ENCODE assay signal across 13 cellular contexts in the genomic region with DNA sequence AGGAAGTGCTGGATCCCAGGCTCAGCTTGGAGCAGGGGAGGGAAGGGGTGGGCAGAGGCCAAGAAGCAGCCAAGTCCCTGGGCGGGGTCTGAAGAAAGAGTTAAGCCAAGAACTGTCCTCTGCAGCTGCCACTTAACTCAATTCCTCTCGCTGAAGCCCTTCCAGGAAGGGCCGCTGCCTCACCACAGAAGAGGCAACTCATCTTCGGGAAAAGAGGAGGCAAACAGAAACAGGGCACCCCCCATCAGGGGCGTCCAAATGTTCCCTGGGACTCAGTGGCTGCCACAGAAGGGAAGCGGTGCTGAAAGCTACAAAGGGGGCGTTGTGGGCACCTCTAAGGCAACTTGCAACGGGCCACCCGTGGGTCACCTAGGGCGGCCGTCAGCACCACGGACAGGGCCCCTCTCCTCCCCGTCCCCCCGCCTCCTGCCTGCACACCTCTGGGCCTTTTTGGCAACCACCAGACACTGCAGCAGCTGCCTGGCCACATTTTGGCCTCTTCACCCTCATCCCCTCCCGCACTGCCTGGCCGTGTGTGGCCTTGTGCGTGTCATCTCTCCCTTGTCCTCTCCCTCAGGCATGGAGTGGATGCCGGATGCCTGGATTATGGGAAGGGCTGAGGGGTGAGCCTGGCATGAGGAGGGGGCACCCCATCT. TPM values are rescaled to one million over a fixed set of nuclear protein-coding genes. Genes with fewer than 3 reads are reported as not detected.
DNase-seq lines count a peak whose midpoint lies in the region; ATAC-seq and TF ChIP-seq lines count a peak whose summit lies in the region.
"Had no signal": no experiment of that assay in that cellular context is flagged by ENCODE, and none has a peak within 500 bp of the region (broad histone marks: within the 10 kb centered on the region; RNA-seq: fewer than 3 reads in every experiment).

No MANE protein-coding gene starts in this region.

- POLR2A ChIA-PET in activated CD4-positive, alpha-beta memory T cell treated with anti-CD3 and anti-CD28 coated beads, Interleukin-2, amount 10 ng/mL, durations not matched to agents 7 days and 5 days (lab: Charles Lee) = no interaction called here

- no peaks in the 10 kb centered on the region for H3K36me3 ChIP-seq in GM23338 (ENCODE audit: insufficient read depth)
- H3K36me3 ChIP-seq in gastroesophageal sphincter = no peaks in the 10 kb centered on the region
- H3K36me3 ChIP-seq: Peyer's patch had no signal

- peaks cover 19% of the 10 kb centered on the region for H3K27me3 Mint-ChIP-seq in GM23338 (ENCODE audit: insufficient read depth, low read depth, poor library complexity)
- H3K27me3 Mint-ChIP-seq in activated CD4-positive, alpha-beta memory T cell treated with anti-CD3 and anti-CD28 coated beads, Interleukin-2, amount 10 ng/mL, durations not matched to agents 7 days and 5 days = peaks cover 48% of the 10 kb centered on the region
- peaks cover 45% of the 10 kb centered on the region for H3K27me3 Mint-ChIP-seq in memory B cell
- peaks cover 38% of the 10 kb centered on the region for H3K27me3 Mint-ChIP-seq in osteocyte (ENCODE audit: unreplicated experiment)

- H3K4me2 ChIP-seq in GM23338 = peak overlapping the region; percentile 95; the same call in 1 of the 2 replicates
- H3K4me2 ChIP-seq: smooth muscle cell had no signal

- H2AFZ ChIP-seq in GM23338 = no peak overlapping the region

- no peak overlapping the region; the same call in 2 of the 3 replicates for H3K4me3 Mint-ChIP-seq in GM23338
- H3K4me3 Mint-ChIP-seq in activated CD4-positive, alpha-beta memory T cell treated with anti-CD3 and anti-CD28 coated beads, Interleukin-2, amount 10 ng/mL, durations not matched to agents 7 days and 5 days = no peak overlapping the region
- no peak overlapping the region for H3K4me3 Mint-ChIP-seq in memory B cell
- no peak overlapping the region for H3K4me3 Mint-ChIP-seq in osteocyte (ENCODE audit: unreplicated experiment)

- H3K9me3 Mint-ChIP-seq in GM23338 (no peaks in the 10 kb centered on the region), memory B cell (no peaks in the 10 kb centered on the region), osteocyte (ENCODE audit: unreplicated experiment) (no peaks in the 10 kb centered on the region)
- H3K9me3 Mint-ChIP-seq in activated CD4-positive, alpha-beta memory T cell treated with anti-CD3 and anti-CD28 coated beads, Interleukin-2, amount 10 ng/mL, durations not matched to agents 7 days and 5 days = no peaks in the 10 kb centered on the region

- no peaks in the 10 kb centered on the region for H3K79me2 ChIP-seq in GM23338 (replicated peaks; ENCODE audit: insufficient read depth)

- no peaks in the 10 kb centered on the region; the same call in 1 of the 2 replicates for H4K20me1 ChIP-seq in GM23338 (replicated peaks; ENCODE audit: insufficient read depth)

- no peak overlapping the region for H3K27ac Mint-ChIP-seq in GM23338
- H3K27ac Mint-ChIP-seq in activated CD4-positive, alpha-beta memory T cell treated with anti-CD3 and anti-CD28 coated beads, Interleukin-2, amount 10 ng/mL, durations not matched to agents 7 days and 5 days = no peak overlapping the region
- no peak overlapping the region for H3K27ac Mint-ChIP-seq in memory B cell
- no peak overlapping the region for H3K27ac Mint-ChIP-seq in osteocyte (ENCODE audit: unreplicated experiment)

- TF ChIP-seq EP300 in gastroesophageal sphincter (IDR thresholded peaks at IDR 0.05) = no peak

- peak; percentile 56 for ATAC-seq in GM23338
- peak; percentile 39 for ATAC-seq in memory B cell (ENCODE audit: low read depth)
- ATAC-seq in gastroesophageal sphincter = no peak

- no peak for TF ChIP-seq POLR2A in gastroesophageal sphincter (IDR thresholded peaks at IDR 0.05)

- no peaks in the 10 kb centered on the region for H3K27me3 ChIP-seq in GM23338 (ENCODE audit: insufficient read depth)
- peaks cover 95% of the 10 kb centered on the region for H3K27me3 ChIP-seq in gastroesophageal sphincter

- H3K4me3 ChIP-seq in GM23338 (peak overlapping the region; percentile 30; the same call in 1 of the 2 replicates), gastroesophageal sphincter (no peak overlapping the region)
- H3K4me3 ChIP-seq: Peyer's patch, smooth muscle cell had no signal

- WGBS in gastroesophageal sphincter (ENCODE audit: low coverage in 1 of 2), 2 donors = 7 to 32% methylated on average over 4 to 10 of the region's 18 CpGs

- 0 out of 2 replicates have a peak, but pooled peaks cover 3% of the 10 kb centered on the region for H3F3A ChIP-seq in GM23338 (replicated peaks; ENCODE audit: low read depth)

- TF ChIP-seq CTCF in GM23338 (conservative IDR thresholded peaks at IDR 0.05; ENCODE audit: low read depth in 2 of 2) = 0 out of 4 replicates have a peak, but pooled peaks of 1 of the 2 experiments have one; percentile 8
- TF ChIP-seq CTCF in gastroesophageal sphincter (IDR thresholded peaks at IDR 0.05) = no peak
- no peak for TF ChIP-seq CTCF in osteocyte (IDR thresholded peaks at IDR 0.05)

- CTCF ChIA-PET in activated CD4-positive, alpha-beta memory T cell treated with anti-CD3 and anti-CD28 coated beads, Interleukin-2, amount 10 ng/mL, durations not matched to agents 7 days and 5 days (lab: Charles Lee) = interaction anchor here (0.5 kb wide), 1 partner anchor 180 kb away, joined by 3 read pairs; no protein-coding TSS in a partner anchor

- H3K9me3 ChIP-seq in gastroesophageal sphincter = no peaks in the 10 kb centered on the region
- H3K9me3 ChIP-seq: Peyer's patch had no signal

- no peaks in the 10 kb centered on the region for H3K9me2 ChIP-seq in GM23338 (ENCODE audit: insufficient read depth)

- H3K4me1 Mint-ChIP-seq in GM23338 (peaks cover 39% of the 10 kb centered on the region), memory B cell (peaks cover 16% of the 10 kb centered on the region), osteocyte (ENCODE audit: unreplicated experiment) (peaks cover 8% of the 10 kb centered on the region)
- peaks cover 14% of the 10 kb centered on the region for H3K4me1 Mint-ChIP-seq in activated CD4-positive, alpha-beta memory T cell treated with anti-CD3 and anti-CD28 coated beads, Interleukin-2, amount 10 ng/mL, durations not matched to agents 7 days and 5 days

- DNase-seq in DMS79 treated with DMSO at 0.1 percent for 48 hours (lab: John Stamatoyannopoulos, UW) = peak; percentile 9
- no peak for DNase-seq in DMS79 (lab: John Stamatoyannopoulos, UW)
- DNase-seq in GM23338 (ENCODE audit: low spot score) = peak; percentile 80
- peak; percentile 39 for DNase-seq in activated CD4-positive, alpha-beta memory T cell treated with anti-CD3 and anti-CD28 coated beads, Interleukin-2, amount 10 ng/mL, durations not matched to agents 7 days and 5 days
- no peak for DNase-seq in memory B cell (ENCODE audit: low spot score in 2 of 2)
- DNase-seq in osteocyte (ENCODE audit: extremely low spot score, unreplicated experiment) = no peak
- DNase-seq in anterior cingulate cortex (lab: John Stamatoyannopoulos, UW) = no peak
- DNase-seq: NCI-H1417, Peyer's patch had no signal

- H3K36me3 Mint-ChIP-seq in GM23338 (ENCODE audit: low read depth) = peaks cover 3% of the 10 kb centered on the region; the same call in 2 of the 3 replicates
- no peaks in the 10 kb centered on the region for H3K36me3 Mint-ChIP-seq in activated CD4-positive, alpha-beta memory T cell treated with anti-CD3 and anti-CD28 coated beads, Interleukin-2, amount 10 ng/mL, durations not matched to agents 7 days and 5 days (ENCODE audit: low read depth)
- no peaks in the 10 kb centered on the region for H3K36me3 Mint-ChIP-seq in memory B cell
- H3K36me3 Mint-ChIP-seq in osteocyte (ENCODE audit: unreplicated experiment) = no peaks in the 10 kb centered on the region

- no peak overlapping the region for H3K27ac ChIP-seq in GM23338 (ENCODE audit: low read depth)
- no peak overlapping the region for H3K27ac ChIP-seq in gastroesophageal sphincter
- H3K27ac ChIP-seq: Peyer's patch had no signal

- H3K4me1 ChIP-seq in GM23338 (ENCODE audit: insufficient read depth) (peaks cover 24% of the 10 kb centered on the region), gastroesophageal sphincter (peaks cover 0 to 17% (median 6%) of the 10 kb centered on the region in 3 donors)

RNA-seq across cellular contexts. Expression of a gene that starts 2.5 kb away (rescaled TPM):
- total RNA-seq in GM23338 (2014; rRNA removed; shearing (Covaris generic)) = 28.2 and 37.4 TPM in 2 replicates
- 14.2 and 16.3 TPM in 2 replicates for polyA plus RNA-seq in GM23338 (2016; fragmentation: Nextera tagmentation; extraction: Ambion mirVana)
- 1 to 10 TPM; 6.0 to 6.9 TPM for total RNA-seq in activated CD4-positive, alpha-beta memory T cell treated with anti-CD3 and anti-CD28 coated beads, Interleukin-2, amount 10 ng/mL, durations not matched to agents 7 days and 5 days
- total RNA-seq in gastroesophageal sphincter = not detected
- total RNA-seq in osteocyte = 0.32 and 0.52 TPM in 2 replicates
- total RNA-seq: fibroblast of villous mesenchyme, mesenteric fat pad, Peyer's patch had no signal

RNA-seq across cellular contexts. Expression of a gene that starts 5.6 kb away (rescaled TPM):
- total RNA-seq in GM23338 (2014; rRNA removed; shearing (Covaris generic)) = not detected in 2 replicates
- polyA plus RNA-seq in GM23338 (2016; fragmentation: Nextera tagmentation; extraction: Ambion mirVana) = 0.34 and 0.56 TPM in 2 replicates
- total RNA-seq in activated CD4-positive, alpha-beta memory T cell treated with anti-CD3 and anti-CD28 coated beads, Interleukin-2, amount 10 ng/mL, durations not matched to agents 7 days and 5 days = not detected
- total RNA-seq in gastroesophageal sphincter (not detected), osteocyte (not detected in 2 replicates)
- total RNA-seq: fibroblast of villous mesenchyme, mesenteric fat pad, Peyer's patch, smooth muscle cell had no signal
- polyA plus RNA-seq: smooth muscle cell had no signal

RNA-seq across cellular contexts. Expression of a gene that starts 17.7 kb away (rescaled TPM):
- 7.5 and 10.0 TPM in 2 replicates for total RNA-seq in GM23338 (2014; rRNA removed; shearing (Covaris generic))
- 9.8 and 10.4 TPM in 2 replicates for polyA plus RNA-seq in GM23338 (2016; fragmentation: Nextera tagmentation; extraction: Ambion mirVana)
- not detected for total RNA-seq in activated CD4-positive, alpha-beta memory T cell treated with anti-CD3 and anti-CD28 coated beads, Interleukin-2, amount 10 ng/mL, durations not matched to agents 7 days and 5 days
- under 1 TPM in 3 of 4 donors, not detected in 1; 0.77 to 0.81 (median 0.78) TPM for total RNA-seq in gastroesophageal sphincter
- total RNA-seq in osteocyte = 1.3 TPM in 2 replicates
- polyA plus RNA-seq: smooth muscle cell had no signal

RNA-seq across cellular contexts. Expression of a gene that starts 32.5 kb away (rescaled TPM):
- total RNA-seq in GM23338 (2014; rRNA removed; shearing (Covaris generic)) = 71.0 and 92.8 TPM in 2 replicates
- polyA plus RNA-seq in GM23338 (2016; fragmentation: Nextera tagmentation; extraction: Ambion mirVana) = 66.0 and 66.2 TPM in 2 replicates
- total RNA-seq in activated CD4-positive, alpha-beta memory T cell treated with anti-CD3 and anti-CD28 coated beads, Interleukin-2, amount 10 ng/mL, durations not matched to agents 7 days and 5 days = 100 to 1,000 TPM; 102 to 107 TPM
- total RNA-seq in gastroesophageal sphincter (10 to 100 TPM; 40.9 to 82.2 (median 74.4) TPM), osteocyte (72.4 and 77.0 TPM in 2 replicates)

RNA-seq across cellular contexts. Expression of a gene that starts 33.1 kb away (rescaled TPM):
- 10.4 and 13.4 TPM in 2 replicates for total RNA-seq in GM23338 (2014; rRNA removed; shearing (Covaris generic))
- 18.5 and 19.1 TPM in 2 replicates for polyA plus RNA-seq in GM23338 (2016; fragmentation: Nextera tagmentation; extraction: Ambion mirVana)
- total RNA-seq in activated CD4-positive, alpha-beta memory T cell treated with anti-CD3 and anti-CD28 coated beads, Interleukin-2, amount 10 ng/mL, durations not matched to agents 7 days and 5 days = 10 to 100 TPM; 38.7 to 40.3 TPM
- total RNA-seq in gastroesophageal sphincter (10 to 100 TPM; 25.6 to 31.4 (median 28.2) TPM), osteocyte (11.5 and 12.5 TPM in 2 replicates)

Comparison
In these comparisons a context has a peak if more than half of its experiments do, and no peak if none do; other contexts are left out.
1. DNase-seq: peak in DMS79 treated with DMSO at 0.1 percent for 48 hours (single experiment), GM23338 (single experiment) and activated CD4-positive, alpha-beta memory T cell treated with anti-CD3 and anti-CD28 coated beads, Interleukin-2, amount 10 ng/mL, durations not matched to agents 7 days and 5 days (single experiment); none in DMS79 (single experiment), memory B cell (0 of 2), osteocyte (single experiment) and anterior cingulate cortex (0 of 58).